In the genomic region with DNA sequence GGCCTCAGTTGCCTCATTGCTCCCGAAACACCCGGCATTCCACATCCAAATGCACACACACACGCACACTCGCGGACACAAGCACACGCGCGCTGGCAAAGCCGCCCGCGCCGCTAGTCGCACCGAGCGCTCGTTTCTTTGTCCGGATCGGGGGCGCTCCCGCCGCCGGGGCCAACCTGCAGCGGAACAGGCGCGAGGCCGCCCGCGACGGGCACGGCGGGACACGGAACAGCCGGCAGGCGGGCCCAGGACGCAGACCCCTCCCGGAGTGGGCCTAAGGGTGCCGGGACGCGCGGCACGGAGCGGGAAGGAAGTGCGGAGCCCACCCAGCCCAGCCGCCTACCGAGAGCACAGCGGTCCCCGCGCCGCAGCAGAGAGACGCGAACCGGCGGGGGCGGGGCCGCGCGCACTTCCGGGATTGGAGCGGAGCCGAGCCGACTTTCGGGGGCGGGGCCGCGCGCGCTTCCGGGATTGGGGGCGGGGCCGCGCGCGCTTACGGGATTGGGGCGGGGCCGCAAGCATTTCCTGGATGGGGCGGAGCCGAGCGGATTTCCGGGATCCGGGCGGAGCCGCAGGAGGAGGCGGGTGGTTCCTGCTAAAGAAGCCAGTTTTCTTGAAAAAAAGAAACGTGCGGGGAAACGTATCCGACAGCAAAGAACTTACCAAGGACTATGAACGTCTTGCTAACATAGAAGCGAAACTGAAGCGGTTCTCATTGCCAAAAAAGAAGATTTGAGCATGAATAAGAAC, we compare ENCODE assay signal across 8 cellular contexts. TPM values are rescaled to one million over a fixed set of nuclear protein-coding genes. Genes with fewer than 3 reads are reported as not detected.
DNase-seq lines count a peak whose midpoint lies in the region; ATAC-seq and TF ChIP-seq lines count a peak whose summit lies in the region.

CYBC1 (minus strand) TSS at position 396 of the 750 bp plus-strand sequence. CDS start 1,498 bp downstream, outside the sequence.

- H3K9me3 ChIP-seq in suprapubic skin = no peaks in the 10 kb centered on the region

- ATAC-seq in HG02571 (IDR thresholded peaks at IDR 0.05; ENCODE audit: unreplicated experiment) (peak; percentile 54), omental fat pad (ENCODE audit: low FRiP score) (peak; percentile 94)
- ATAC-seq in activated naive CD4-positive, alpha-beta T cell treated with anti-CD3 and anti-CD28 coated beads, Interleukin-2, amount 50 U/mL, for 72 hours = peak; percentile 67 to 81

- peak within 1 kb of the TSS; percentile 94 to 99 for H3K27ac Mint-ChIP-seq in activated naive CD4-positive, alpha-beta T cell treated with anti-CD3 and anti-CD28 coated beads, Interleukin-2, amount 50 U/mL, for 72 hours

- DNase-seq in GM03348 (ENCODE audit: low spot score) (peak; percentile 96), NCI-H1105 (lab: John Stamatoyannopoulos, UW) (peak; percentile 81), SKM-1 treated with dmso at 0.1 percent for 144 hours (lab: John Stamatoyannopoulos, UW; ENCODE audit: unreplicated experiment) (peak; percentile 82), glomerular endothelial cell (ENCODE audit: extremely low read depth, low read depth, low spot score) (peak; percentile 57), omental fat pad (ENCODE audit: low spot score) (peak; percentile 78), suprapubic skin (ENCODE audit: low spot score in 2 of 2) (peak; percentile 94 to 97)
- DNase-seq in activated naive CD4-positive, alpha-beta T cell treated with anti-CD3 and anti-CD28 coated beads, Interleukin-2, amount 50 U/mL, for 72 hours (ENCODE audit: low spot score in 2 of 2) = peak; percentile 93 to 95

- under 1% methylated on average over 70 of the region's 91 CpGs for WGBS in suprapubic skin

- no peak for TF ChIP-seq EP300 in suprapubic skin (IDR thresholded peaks at IDR 0.05)

- no peaks in the 10 kb centered on the region for H3K27me3 ChIP-seq in suprapubic skin

- peak within 1 kb of the TSS; percentile 64 for H3K4me3 ChIP-seq in suprapubic skin

- TF ChIP-seq CTCF in omental fat pad (IDR thresholded peaks at IDR 0.05) = no peak
- no peak for TF ChIP-seq CTCF in suprapubic skin (IDR thresholded peaks at IDR 0.05)

- H3K36me3 Mint-ChIP-seq in activated naive CD4-positive, alpha-beta T cell treated with anti-CD3 and anti-CD28 coated beads, Interleukin-2, amount 50 U/mL, for 72 hours = peaks cover 25 to 57% of the 10 kb centered on the region in 2 donors

- peaks cover 39% of the 10 kb centered on the region for H3K4me1 ChIP-seq in suprapubic skin

- peak in 1 of 2 donors; percentile 39 for TF ChIP-seq POLR2A in suprapubic skin (IDR thresholded peaks at IDR 0.05)

- peak within 1 kb of the TSS; percentile 80 for H3K27ac ChIP-seq in suprapubic skin

- H3K9me3 Mint-ChIP-seq in activated naive CD4-positive, alpha-beta T cell treated with anti-CD3 and anti-CD28 coated beads, Interleukin-2, amount 50 U/mL, for 72 hours = no peaks in the 10 kb centered on the region

- no peaks in the 10 kb centered on the region for H3K36me3 ChIP-seq in suprapubic skin

RNA-seq across cellular contexts. Expression of gene CYBC1, which starts in this region (rescaled TPM):
- total RNA-seq in activated naive CD4-positive, alpha-beta T cell treated with anti-CD3 and anti-CD28 coated beads, Interleukin-2, amount 50 U/mL, for 72 hours = 100 to 1,000 TPM; 205 to 401 TPM
- total RNA-seq in glomerular endothelial cell = 56.0 and 76.7 TPM in 2 replicates
- 10 to 100 TPM; 43.8 to 74.6 (median 68.4) TPM for total RNA-seq in omental fat pad
- total RNA-seq in suprapubic skin = 10 to 100 TPM; 36.4 to 53.1 (median 45.6) TPM

Comparison
In these comparisons a context has a peak if more than half of its experiments do, and no peak if none do; other contexts are left out.
1. Peak in every context shown above with its lines: DNase-seq, ATAC-seq, H3K4me3 ChIP-seq and H3K27ac ChIP-seq.